In the genomic region with DNA sequence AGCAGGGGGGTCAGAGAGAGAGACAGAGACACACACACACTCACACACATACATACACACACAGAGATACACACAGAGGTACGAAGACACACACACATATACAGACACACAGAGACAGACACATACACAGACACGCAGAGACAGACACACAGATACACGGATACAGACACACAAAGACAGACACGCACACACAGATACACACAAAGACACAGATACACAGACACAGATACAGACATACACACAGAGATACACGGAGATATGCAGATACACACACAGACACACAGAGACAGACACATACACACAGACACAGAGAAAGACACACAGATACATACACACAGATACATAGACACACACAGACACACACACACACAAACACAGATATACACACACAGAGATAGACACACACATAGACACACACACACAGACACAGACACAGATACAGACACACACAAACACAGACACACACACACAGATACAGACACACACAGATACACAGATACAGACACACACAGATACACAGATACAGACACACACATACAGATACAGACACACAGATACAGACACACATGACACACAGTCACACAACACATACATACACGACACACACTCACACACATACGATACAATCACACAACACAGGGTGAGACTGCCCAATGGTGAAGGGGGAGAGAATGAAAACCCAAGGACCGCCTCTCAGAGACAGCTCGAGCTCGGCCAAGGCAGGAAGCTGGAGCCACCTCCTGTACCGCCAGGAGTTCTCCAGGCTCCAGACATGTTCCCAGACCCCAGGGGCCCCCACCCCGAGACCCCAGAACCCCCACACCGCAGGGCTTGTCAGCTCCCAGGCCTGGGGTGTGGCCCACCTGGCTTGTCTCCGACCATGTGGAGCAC, we compare ENCODE assay signal across 27 cellular contexts. TPM values are rescaled to one million over a fixed set of nuclear protein-coding genes. Genes with fewer than 3 reads are reported as not detected.
DNase-seq lines count a peak whose midpoint lies in the region; ATAC-seq, FAIRE-seq and TF ChIP-seq lines count a peak whose summit lies in the region.
"Had no signal": no experiment of that assay in that cellular context is flagged by ENCODE, and none has a peak within 500 bp of the region (broad histone marks: within the 10 kb centered on the region; RNA-seq: fewer than 3 reads in every experiment).

No MANE protein-coding gene starts in this region.

- H3K36me3 ChIP-seq in BLaER1 (peaks cover 53% of the 10 kb centered on the region), DND-41 (ENCODE audit: insufficient read depth, low read length) (peaks cover 42% of the 10 kb centered on the region), HepG2 (replicated peaks in 1 of 2; ENCODE audit: control insufficient read depth in 1 of 2, insufficient read depth in 2 of 2, low read length in 2 of 2) (peaks cover 11 to 31% of the 10 kb centered on the region in 2 experiments)

- POLR2A ChIA-PET in HepG2 (lab: Yijun Ruan, JAX) = no interaction called here

- H3K4me3 ChIP-seq in BLaER1 (no peak overlapping the region), DND-41 (ENCODE audit: low read depth in 1 of 2, low read length in 2 of 2) (no peak overlapping the region), HepG2 (replicated peaks in 1 of 3; ENCODE audit: insufficient read depth in 1 of 3, low read depth in 2 of 3, low read length in 3 of 3) (no peak overlapping the region)

- 88% methylated on average over 7 of the region's 14 CpGs for WGBS in HepG2 (ENCODE audit: low lambda C conversion rate)

- DNase-seq in DND-41 = no peak
- peak; percentile 3 for DNase-seq in HuH-7 (ENCODE audit: low spot score)
- DNase-seq in HepG2 (ENCODE audit: low spot score) = no peak
- no peak for DNase-seq in 8988T
- no peak for DNase-seq in epidermal melanocyte (ENCODE audit: insufficient read length, low spot score)
- no peak for DNase-seq in AG20443 (ENCODE audit: low spot score)
- DNase-seq: ACHN; Calu3; CD8-positive, alpha-beta memory T cell; EL; GF-D8; Karpas-422; NCI-H1694; NCI-H2081 treated with DMSO at 0.1 percent for 48 hours; NCI-H446; NCI-H526; OCI-M1 had no signal

- peak in 1 of 2 experiments; percentile 33; a peak in 1 of 4 replicates for TF ChIP-seq POLR2A in HepG2 (IDR thresholded peaks at IDR 0.05; ENCODE audit: insufficient read depth in 1 of 2, low read depth in 2 of 2, low read length in 2 of 2)

- TF ChIP-seq RAD21 in HepG2 (CRISPR knock-in tag; IDR thresholded peaks at IDR 0.05) = no peak

- H3K79me2 ChIP-seq in DND-41 (ENCODE audit: insufficient read depth, low read length) (no peaks in the 10 kb centered on the region), HepG2 (ENCODE audit: insufficient read depth, low read length) (no peaks in the 10 kb centered on the region)

- H3K9ac ChIP-seq in BLaER1 (peak overlapping the region; percentile 53; the same call in 1 of the 2 replicates), DND-41 (ENCODE audit: low read depth, low read length) (no peak overlapping the region), HepG2 (ENCODE audit: insufficient read depth, low read depth, low read length) (no peak overlapping the region)

- peak overlapping the region; percentile 38; the same call in 1 of the 2 replicates for H3K27ac ChIP-seq in BLaER1
- no peak overlapping the region for H3K27ac ChIP-seq in DND-41 (ENCODE audit: low read length)
- no peak overlapping the region for H3K27ac ChIP-seq in HepG2 (ENCODE audit: extremely low read length, insufficient read depth, low read length)
- H3K27ac ChIP-seq: C4-2B, HL-60 had no signal

- intact Hi-C loops in HepG2 (cut with micrococcal nuclease; ENCODE audit: unreplicated experiment) = no loop called here

- BruUV-seq in HepG2 (replicated peaks; lab: Mats Ljungman, UMichigan) = no TSS peak

- H4K20me1 ChIP-seq in BLaER1 (no peaks in the 10 kb centered on the region), DND-41 (ENCODE audit: insufficient read depth, low read length) (no peaks in the 10 kb centered on the region; the same call in 1 of the 2 replicates), HepG2 (ENCODE audit: insufficient read depth, low read length) (no peaks in the 10 kb centered on the region)

- TF ChIP-seq EP300 in HepG2 (IDR thresholded peaks at IDR 0.05; ENCODE audit: low read depth in 2 of 2, low read length in 2 of 2) = no peak
- no peak for TF ChIP-seq EP300 in HepG2 (CRISPR knock-in tag; IDR thresholded peaks at IDR 0.05; ENCODE audit: borderline replicate concordance)

- no peaks in the 10 kb centered on the region for H3K4me1 ChIP-seq in BLaER1
- H3K4me1 ChIP-seq in DND-41 (ENCODE audit: insufficient read depth, low read length) = no peaks in the 10 kb centered on the region
- peaks cover 12% of the 10 kb centered on the region for H3K4me1 ChIP-seq in HepG2 (ENCODE audit: insufficient read depth, low read length)

- peak; percentile 4 for FAIRE-seq in HepG2 (lab: Jason Lieb, UNC)
- FAIRE-seq: H54, RCC 7860 had no signal

- ATAC-seq in DND-41 (ENCODE audit: insufficient read depth, low read depth) (peak; percentile 10; the same call in 1 of the 3 replicates), HepG2 (no peak)
- ATAC-seq: Right ventricle myocardium inferior had no signal

- H2AFZ ChIP-seq in DND-41 (ENCODE audit: low read depth, low read length) = no peak overlapping the region
- H2AFZ ChIP-seq in HepG2 (ENCODE audit: low read length) = no peak overlapping the region

- H3K4me2 ChIP-seq in BLaER1 (no peak overlapping the region), DND-41 (ENCODE audit: insufficient read depth, low read length) (no peak overlapping the region), HepG2 (ENCODE audit: low read depth, low read length) (no peak overlapping the region)

- H3K9me3 ChIP-seq in BLaER1 (no peaks in the 10 kb centered on the region), DND-41 (ENCODE audit: insufficient read depth, low read length, severe bottlenecking) (no peaks in the 10 kb centered on the region), HepG2 (ENCODE audit: low read length) (no peaks in the 10 kb centered on the region)

- in situ Hi-C loops in HepG2 (cut with HindIII; ENCODE audit: extremely low pct_ligation_motif_present, low pct_unique_long_range_greater_than_20kb) = loop anchor here (25.0 kb wide), 1 partner anchor 183 kb away; a partner anchor contains a TSS

- no peak for TF ChIP-seq CTCF in DND-41 (IDR thresholded peaks at IDR 0.05; ENCODE audit: borderline replicate concordance, extremely low read depth, low read length, poor library complexity, severe bottlenecking)
- TF ChIP-seq CTCF in HepG2 (CRISPR knock-in tag; IDR thresholded peaks at IDR 0.05) = no peak

- H3K27me3 ChIP-seq in BLaER1 (no peaks in the 10 kb centered on the region), DND-41 (ENCODE audit: insufficient read depth, low read length, poor library complexity) (no peaks in the 10 kb centered on the region), HepG2 (ENCODE audit: control insufficient read depth in 1 of 2, insufficient read depth in 2 of 2, low read length in 2 of 2) (no peaks in the 10 kb centered on the region)

- CTCF ChIA-PET in HepG2 (lab: Yijun Ruan, JAX; ENCODE audit: low intra/inter-chr PET ratio, low total read pairs) = no interaction called here

RNA-seq across cellular contexts. Expression of a gene that starts 8.8 kb away (rescaled TPM):
- not detected in 2 replicates for total RNA-seq in HepG2 (2016; rRNA removed; fragmentation: Illumina TruSeq; extraction: Trizol)
- not detected in 2 replicates for total RNA-seq in HepG2 (2016; cell fraction: cytosol; rRNA removed; fragmentation: Illumina TruSeq; extraction: Trizol; ENCODE audit: low read depth)
- total RNA-seq in HepG2 (2016; cell fraction: insoluble cytoplasmic fraction; rRNA removed; fragmentation: Illumina TruSeq; extraction: Trizol) = not detected in 2 replicates
- 0.17 TPM in 1 of 2 replicates, not detected in the other for total RNA-seq in HepG2 (2016; cell fraction: membrane; rRNA removed; fragmentation: Illumina TruSeq; extraction: Trizol)
- total RNA-seq in HepG2 (2016; cell fraction: nucleus; rRNA removed; fragmentation: Illumina TruSeq; extraction: Trizol) = not detected in 2 replicates
- 0.08 and 0.24 TPM in 2 replicates for polyA plus RNA-seq in HepG2 (2011; rRNA removed)
- polyA plus RNA-seq in HepG2 (2011; cell fraction: cytosol; rRNA removed) = 0.09 TPM in 1 of 2 replicates, not detected in the other
- 1.6 and 2.0 TPM in 2 replicates for polyA plus RNA-seq in HepG2 (2011; cell fraction: nucleus; rRNA removed)
- 0.15 and 0.33 TPM in 2 replicates for polyA plus RNA-seq in HepG2 (2012)
- not detected in 2 replicates for polyA plus RNA-seq in HepG2 (2016; cell fraction: cytosol; fragmentation: Illumina TruSeq; extraction: Trizol; ENCODE audit: low read depth)
- not detected in 2 replicates for polyA plus RNA-seq in HepG2 (2016; cell fraction: insoluble cytoplasmic fraction; fragmentation: Illumina TruSeq; extraction: Trizol; ENCODE audit: low read depth)
- not detected in 2 replicates for polyA plus RNA-seq in HepG2 (2016; cell fraction: membrane; fragmentation: Illumina TruSeq; extraction: Trizol; ENCODE audit: low read depth)
- 0.48 and 0.77 TPM in 2 replicates for polyA plus RNA-seq in HepG2 (2016; cell fraction: nucleus; fragmentation: Illumina TruSeq; extraction: Trizol; ENCODE audit: insufficient read depth, low read depth)
- 0.26 and 0.52 TPM in 2 replicates for polyA minus RNA-seq in HepG2 (2011; rRNA and poly(A)+ RNA removed; ENCODE audit: low replicate concordance)
- not detected in 2 replicates for polyA minus RNA-seq in HepG2 (2011; cell fraction: cytosol; rRNA and poly(A)+ RNA removed)
- not detected in 2 replicates for polyA minus RNA-seq in HepG2 (2011; cell fraction: nucleus; rRNA and poly(A)+ RNA removed)
- total RNA-seq: HT-29, MCF 10A, Right ventricle myocardium inferior, SK-MEL-5 had no signal
- polyA plus RNA-seq: CD8-positive, alpha-beta memory T cell; IgD-negative memory B cell had no signal

RNA-seq across cellular contexts. Expression of a gene that starts 9.8 kb away (rescaled TPM):
- 30.1 and 48.6 TPM in 2 replicates for total RNA-seq in HepG2 (2016; rRNA removed; fragmentation: Illumina TruSeq; extraction: Trizol)
- 17.3 and 23.4 TPM in 2 replicates for total RNA-seq in HepG2 (2016; cell fraction: cytosol; rRNA removed; fragmentation: Illumina TruSeq; extraction: Trizol; ENCODE audit: low read depth)
- total RNA-seq in HepG2 (2016; cell fraction: insoluble cytoplasmic fraction; rRNA removed; fragmentation: Illumina TruSeq; extraction: Trizol) = 25.7 and 50.3 TPM in 2 replicates
- 19.8 TPM in 2 replicates for total RNA-seq in HepG2 (2016; cell fraction: membrane; rRNA removed; fragmentation: Illumina TruSeq; extraction: Trizol)
- total RNA-seq in HepG2 (2016; cell fraction: nucleus; rRNA removed; fragmentation: Illumina TruSeq; extraction: Trizol) = 43.2 and 49.1 TPM in 2 replicates
- 40.0 and 41.5 TPM in 2 replicates for polyA plus RNA-seq in HepG2 (2011; rRNA removed)
- polyA plus RNA-seq in HepG2 (2011; cell fraction: cytosol; rRNA removed) = 14.5 and 33.6 TPM in 2 replicates
- polyA plus RNA-seq in HepG2 (2011; cell fraction: nucleus; rRNA removed) = 222 and 300 TPM in 2 replicates
- polyA plus RNA-seq in HepG2 (2012) = 22.4 and 26.7 TPM in 2 replicates
- polyA plus RNA-seq in HepG2 (2016; cell fraction: cytosol; fragmentation: Illumina TruSeq; extraction: Trizol; ENCODE audit: low read depth) = 11.3 and 13.5 TPM in 2 replicates
- 26.8 and 33.0 TPM in 2 replicates for polyA plus RNA-seq in HepG2 (2016; cell fraction: insoluble cytoplasmic fraction; fragmentation: Illumina TruSeq; extraction: Trizol; ENCODE audit: low read depth)
- polyA plus RNA-seq in HepG2 (2016; cell fraction: membrane; fragmentation: Illumina TruSeq; extraction: Trizol; ENCODE audit: low read depth) = 16.0 and 17.2 TPM in 2 replicates
- polyA plus RNA-seq in HepG2 (2016; cell fraction: nucleus; fragmentation: Illumina TruSeq; extraction: Trizol; ENCODE audit: insufficient read depth, low read depth) = 104 and 118 TPM in 2 replicates
- 42.2 and 59.1 TPM in 2 replicates for polyA minus RNA-seq in HepG2 (2011; rRNA and poly(A)+ RNA removed; ENCODE audit: low replicate concordance)
- 14.7 and 27.3 TPM in 2 replicates for polyA minus RNA-seq in HepG2 (2011; cell fraction: cytosol; rRNA and poly(A)+ RNA removed)
- polyA minus RNA-seq in HepG2 (2011; cell fraction: nucleus; rRNA and poly(A)+ RNA removed) = 31.5 and 33.4 TPM in 2 replicates

RNA-seq across cellular contexts. Expression of a gene that starts 10.0 kb away (rescaled TPM):
- total RNA-seq in HepG2 (2016; rRNA removed; fragmentation: Illumina TruSeq; extraction: Trizol) = 54.8 and 75.1 TPM in 2 replicates
- total RNA-seq in HepG2 (2016; cell fraction: cytosol; rRNA removed; fragmentation: Illumina TruSeq; extraction: Trizol; ENCODE audit: low read depth) = 23.3 and 27.3 TPM in 2 replicates
- 53.5 and 80.4 TPM in 2 replicates for total RNA-seq in HepG2 (2016; cell fraction: insoluble cytoplasmic fraction; rRNA removed; fragmentation: Illumina TruSeq; extraction: Trizol)
- total RNA-seq in HepG2 (2016; cell fraction: membrane; rRNA removed; fragmentation: Illumina TruSeq; extraction: Trizol) = 39.3 and 49.4 TPM in 2 replicates
- total RNA-seq in HepG2 (2016; cell fraction: nucleus; rRNA removed; fragmentation: Illumina TruSeq; extraction: Trizol) = 20.5 and 23.1 TPM in 2 replicates
- polyA plus RNA-seq in HepG2 (2011; rRNA removed) = 27.5 and 39.4 TPM in 2 replicates
- 33.2 and 61.8 TPM in 2 replicates for polyA plus RNA-seq in HepG2 (2011; cell fraction: cytosol; rRNA removed)
- 30.3 and 31.5 TPM in 2 replicates for polyA plus RNA-seq in HepG2 (2011; cell fraction: nucleus; rRNA removed)
- polyA plus RNA-seq in HepG2 (2012) = 21.4 and 33.9 TPM in 2 replicates
- 25.8 and 31.9 TPM in 2 replicates for polyA plus RNA-seq in HepG2 (2016; cell fraction: cytosol; fragmentation: Illumina TruSeq; extraction: Trizol; ENCODE audit: low read depth)
- 83.6 and 90.1 TPM in 2 replicates for polyA plus RNA-seq in HepG2 (2016; cell fraction: insoluble cytoplasmic fraction; fragmentation: Illumina TruSeq; extraction: Trizol; ENCODE audit: low read depth)
- 40.3 and 46.6 TPM in 2 replicates for polyA plus RNA-seq in HepG2 (2016; cell fraction: membrane; fragmentation: Illumina TruSeq; extraction: Trizol; ENCODE audit: low read depth)
- polyA plus RNA-seq in HepG2 (2016; cell fraction: nucleus; fragmentation: Illumina TruSeq; extraction: Trizol; ENCODE audit: insufficient read depth, low read depth) = 39.6 and 43.0 TPM in 2 replicates
- polyA minus RNA-seq in HepG2 (2011; rRNA and poly(A)+ RNA removed; ENCODE audit: low replicate concordance) = 30.4 and 47.1 TPM in 2 replicates
- 11.2 and 16.5 TPM in 2 replicates for polyA minus RNA-seq in HepG2 (2011; cell fraction: cytosol; rRNA and poly(A)+ RNA removed)
- polyA minus RNA-seq in HepG2 (2011; cell fraction: nucleus; rRNA and poly(A)+ RNA removed) = 6.3 and 8.4 TPM in 2 replicates

RNA-seq across cellular contexts. Expression of a gene that starts 21.0 kb away (rescaled TPM):
- 13.8 and 14.9 TPM in 2 replicates for total RNA-seq in HepG2 (2016; rRNA removed; fragmentation: Illumina TruSeq; extraction: Trizol)
- 3.8 and 4.6 TPM in 2 replicates for total RNA-seq in HepG2 (2016; cell fraction: cytosol; rRNA removed; fragmentation: Illumina TruSeq; extraction: Trizol; ENCODE audit: low read depth)
- total RNA-seq in HepG2 (2016; cell fraction: insoluble cytoplasmic fraction; rRNA removed; fragmentation: Illumina TruSeq; extraction: Trizol) = 14.4 and 14.7 TPM in 2 replicates
- 8.1 and 8.2 TPM in 2 replicates for total RNA-seq in HepG2 (2016; cell fraction: membrane; rRNA removed; fragmentation: Illumina TruSeq; extraction: Trizol)
- 6.0 and 6.9 TPM in 2 replicates for total RNA-seq in HepG2 (2016; cell fraction: nucleus; rRNA removed; fragmentation: Illumina TruSeq; extraction: Trizol)
- polyA plus RNA-seq in HepG2 (2011; rRNA removed) = 8.6 and 11.5 TPM in 2 replicates
- 9.7 and 14.5 TPM in 2 replicates for polyA plus RNA-seq in HepG2 (2011; cell fraction: cytosol; rRNA removed)
- polyA plus RNA-seq in HepG2 (2011; cell fraction: nucleus; rRNA removed) = 8.5 and 9.1 TPM in 2 replicates
- polyA plus RNA-seq in HepG2 (2012) = 7.8 and 10.7 TPM in 2 replicates
- polyA plus RNA-seq in HepG2 (2016; cell fraction: cytosol; fragmentation: Illumina TruSeq; extraction: Trizol; ENCODE audit: low read depth) = 6.7 and 8.7 TPM in 2 replicates
- polyA plus RNA-seq in HepG2 (2016; cell fraction: insoluble cytoplasmic fraction; fragmentation: Illumina TruSeq; extraction: Trizol; ENCODE audit: low read depth) = 19.6 and 21.5 TPM in 2 replicates
- 9.9 and 11.1 TPM in 2 replicates for polyA plus RNA-seq in HepG2 (2016; cell fraction: membrane; fragmentation: Illumina TruSeq; extraction: Trizol; ENCODE audit: low read depth)
- polyA plus RNA-seq in HepG2 (2016; cell fraction: nucleus; fragmentation: Illumina TruSeq; extraction: Trizol; ENCODE audit: insufficient read depth, low read depth) = 13.5 and 16.3 TPM in 2 replicates
- 5.6 and 6.0 TPM in 2 replicates for polyA minus RNA-seq in HepG2 (2011; rRNA and poly(A)+ RNA removed; ENCODE audit: low replicate concordance)
- 2.2 and 6.5 TPM in 2 replicates for polyA minus RNA-seq in HepG2 (2011; cell fraction: cytosol; rRNA and poly(A)+ RNA removed)
- 1.2 and 1.9 TPM in 2 replicates for polyA minus RNA-seq in HepG2 (2011; cell fraction: nucleus; rRNA and poly(A)+ RNA removed)

RNA-seq across cellular contexts. Expression of a gene that starts 21.4 kb away (rescaled TPM):
- total RNA-seq in HepG2 (2016; rRNA removed; fragmentation: Illumina TruSeq; extraction: Trizol) = 20.3 and 22.3 TPM in 2 replicates
- total RNA-seq in HepG2 (2016; cell fraction: cytosol; rRNA removed; fragmentation: Illumina TruSeq; extraction: Trizol; ENCODE audit: low read depth) = 14.3 and 15.2 TPM in 2 replicates
- total RNA-seq in HepG2 (2016; cell fraction: insoluble cytoplasmic fraction; rRNA removed; fragmentation: Illumina TruSeq; extraction: Trizol) = 18.1 and 20.6 TPM in 2 replicates
- 24.1 and 28.8 TPM in 2 replicates for total RNA-seq in HepG2 (2016; cell fraction: membrane; rRNA removed; fragmentation: Illumina TruSeq; extraction: Trizol)
- 10.5 and 13.7 TPM in 2 replicates for total RNA-seq in HepG2 (2016; cell fraction: nucleus; rRNA removed; fragmentation: Illumina TruSeq; extraction: Trizol)
- polyA plus RNA-seq in HepG2 (2011; rRNA removed) = 26.1 and 32.6 TPM in 2 replicates
- 20.9 and 26.0 TPM in 2 replicates for polyA plus RNA-seq in HepG2 (2011; cell fraction: cytosol; rRNA removed)
- 54.3 and 54.9 TPM in 2 replicates for polyA plus RNA-seq in HepG2 (2011; cell fraction: nucleus; rRNA removed)
- polyA plus RNA-seq in HepG2 (2012) = 17.1 and 18.5 TPM in 2 replicates
- polyA plus RNA-seq in HepG2 (2016; cell fraction: cytosol; fragmentation: Illumina TruSeq; extraction: Trizol; ENCODE audit: low read depth) = 19.1 and 22.5 TPM in 2 replicates
- polyA plus RNA-seq in HepG2 (2016; cell fraction: insoluble cytoplasmic fraction; fragmentation: Illumina TruSeq; extraction: Trizol; ENCODE audit: low read depth) = 21.0 and 27.0 TPM in 2 replicates
- polyA plus RNA-seq in HepG2 (2016; cell fraction: membrane; fragmentation: Illumina TruSeq; extraction: Trizol; ENCODE audit: low read depth) = 29.2 and 29.4 TPM in 2 replicates
- polyA plus RNA-seq in HepG2 (2016; cell fraction: nucleus; fragmentation: Illumina TruSeq; extraction: Trizol; ENCODE audit: insufficient read depth, low read depth) = 29.4 and 29.5 TPM in 2 replicates
- 15.5 and 28.6 TPM in 2 replicates for polyA minus RNA-seq in HepG2 (2011; rRNA and poly(A)+ RNA removed; ENCODE audit: low replicate concordance)
- 12.0 and 12.7 TPM in 2 replicates for polyA minus RNA-seq in HepG2 (2011; cell fraction: cytosol; rRNA and poly(A)+ RNA removed)
- polyA minus RNA-seq in HepG2 (2011; cell fraction: nucleus; rRNA and poly(A)+ RNA removed) = 10.3 and 11.2 TPM in 2 replicates
